Comparison of ENCODE assay signal across 13 cellular contexts in genomic region chr15:78083687-78084358, GRCh38. TPM values are rescaled to one million over a fixed set of nuclear protein-coding genes. Genes with fewer than 3 reads are reported as not detected.
DNase-seq lines count a peak whose midpoint lies in the region; ATAC-seq, FAIRE-seq and TF ChIP-seq lines count a peak whose summit lies in the region.
"Had no signal": no experiment of that assay in that cellular context is flagged by ENCODE, and none has a peak within 500 bp of the region (broad histone marks: within the 10 kb centered on the region; RNA-seq: fewer than 3 reads in every experiment).

No MANE protein-coding gene starts in this region.

- no peak overlapping the region for H2AFZ ChIP-seq in DND-41 (ENCODE audit: low read depth, low read length)

- no peak overlapping the region for H3K27ac ChIP-seq in DND-41 (ENCODE audit: low read length)

- H4K20me1 ChIP-seq in DND-41 (ENCODE audit: insufficient read depth, low read length): no peaks in the 10 kb centered on the region

- H3K4me2 ChIP-seq in DND-41 (ENCODE audit: insufficient read depth, low read length): no peak overlapping the region

- 87 to 89% methylated on average over 5 of the region's 5 CpGs for WGBS in lower leg skin, 2 donors

- no peaks in the 10 kb centered on the region for H3K9me3 ChIP-seq in DND-41 (ENCODE audit: insufficient read depth, low read length, severe bottlenecking)

- intact Hi-C loops in left colon (cut with DNase I, micrococcal nuclease): no loop called here
- intact Hi-C loops in lower leg skin (cut with DNase I; ENCODE audit: low total_unique reads): no loop called here

- peak; percentile 72 for FAIRE-seq in GM19239 (lab: Jason Lieb, UNC)

- no peaks in the 10 kb centered on the region for H3K4me1 ChIP-seq in DND-41 (ENCODE audit: insufficient read depth, low read length)

- no peak overlapping the region for H3K4me3 ChIP-seq in DND-41 (ENCODE audit: low read depth in 1 of 2, low read length in 2 of 2)
- no peak overlapping the region for H3K4me3 ChIP-seq in lower leg skin (ENCODE audit: low read depth, poor library complexity, severe bottlenecking)
- H3K4me3 ChIP-seq: dorsolateral prefrontal cortex had no signal

- no peaks in the 10 kb centered on the region for H3K36me3 ChIP-seq in DND-41 (ENCODE audit: insufficient read depth, low read length)

- ATAC-seq in DND-41 (ENCODE audit: insufficient read depth, low read depth) (peak; percentile 73), left colon (peak; percentile 49), HG02884 (IDR thresholded peaks at IDR 0.05; ENCODE audit: unreplicated experiment) (no peak)
- ATAC-seq: stimulated activated naive B cell treated with anti-CD40 and anti-IgM and Interleukin-4, amounts not matched to agents 10 μg/mL and 1 μg/mL and 100 μg/mL, for 72 hours had no signal

- DNase-seq in DND-41: no peak
- DNase-seq in GM19239 (ENCODE audit: insufficient read length, low spot score): peak; percentile 41
- peak; percentile 13 for DNase-seq in HT-29 (ENCODE audit: low spot score)
- DNase-seq in left colon: peak in 1 of 2 donors; percentile 73
- no peak for DNase-seq in retina
- no peak for DNase-seq in lower leg skin (ENCODE audit: low spot score in 2 of 2)
- DNase-seq in NCI-H2196 treated with DMSO at 0.1 percent for 48 hours (lab: John Stamatoyannopoulos, UW; ENCODE audit: unreplicated experiment): no peak
- DNase-seq: amniotic stem cell; stimulated activated CD4-positive, alpha-beta T cell treated with anti-CD3 and anti-CD28 coated beads, Interleukin-2, amount 100 ng/mL, for 24 hours; stimulated activated naive B cell treated with anti-CD40 and anti-IgM and Interleukin-4, amounts not matched to agents 10 μg/mL and 1 μg/mL and 100 μg/mL, for 72 hours had no signal

- no peak for TF ChIP-seq POLR2A in lower leg skin (IDR thresholded peaks at IDR 0.05)

- no peak overlapping the region for H3K9ac ChIP-seq in DND-41 (ENCODE audit: low read depth, low read length)

- no peaks in the 10 kb centered on the region for H3K27me3 ChIP-seq in DND-41 (ENCODE audit: insufficient read depth, low read length, poor library complexity)
- H3K27me3 ChIP-seq: dorsolateral prefrontal cortex had no signal

- H3K79me2 ChIP-seq in DND-41 (ENCODE audit: insufficient read depth, low read length): no peaks in the 10 kb centered on the region

- TF ChIP-seq CTCF in DND-41 (IDR thresholded peaks at IDR 0.05; ENCODE audit: borderline replicate concordance, extremely low read depth, low read length, poor library complexity, severe bottlenecking): no peak
- TF ChIP-seq CTCF in lower leg skin (IDR thresholded peaks at IDR 0.05): no peak

RNA-seq across cellular contexts. Expression of gene TBC1D2B, which starts 6.3 kb away (rescaled TPM):
- 20.4 and 25.1 TPM in 2 replicates for total RNA-seq in HT-29 (2014; rRNA removed; shearing (Covaris generic))
- total RNA-seq in left colon: 10 to 100 TPM; 41.3 to 63.5 TPM
- 10 to 100 TPM; 32.4 to 41.7 (median 35.3) TPM for total RNA-seq in lower leg skin

RNA-seq across cellular contexts. Expression of gene SH2D7, which starts 8.5 kb away (rescaled TPM):
- total RNA-seq in HT-29 (2014; rRNA removed; shearing (Covaris generic)): 0.05 TPM in 1 of 2 replicates, not detected in the other
- 1 to 10 TPM in 1 of 2 donors, under 1 TPM in 1; 0.89 to 2.4 TPM for total RNA-seq in left colon
- not detected for total RNA-seq in lower leg skin
- total RNA-seq: dorsolateral prefrontal cortex, RPMI7951 had no signal

RNA-seq across cellular contexts. Expression of gene CIB2, which starts 47.4 kb away (rescaled TPM):
- 0.44 and 0.74 TPM in 2 replicates for total RNA-seq in HT-29 (2014; rRNA removed; shearing (Covaris generic))
- 10 to 100 TPM; 12.0 to 19.7 TPM for total RNA-seq in left colon
- 10 to 100 TPM in 2 of 4 donors, 1 to 10 TPM in 2; 6.6 to 16.2 (median 10.9) TPM for total RNA-seq in lower leg skin

Comparison
In these comparisons a context has a peak if more than half of its experiments do, and no peak if none do; other contexts are left out.
1. DNase-seq: peak in GM19239 (single experiment) and HT-29 (single experiment); none in DND-41 (single experiment), retina (single experiment), lower leg skin (0 of 2) and NCI-H2196 treated with DMSO at 0.1 percent for 48 hours (single experiment).